In the genomic region with DNA sequence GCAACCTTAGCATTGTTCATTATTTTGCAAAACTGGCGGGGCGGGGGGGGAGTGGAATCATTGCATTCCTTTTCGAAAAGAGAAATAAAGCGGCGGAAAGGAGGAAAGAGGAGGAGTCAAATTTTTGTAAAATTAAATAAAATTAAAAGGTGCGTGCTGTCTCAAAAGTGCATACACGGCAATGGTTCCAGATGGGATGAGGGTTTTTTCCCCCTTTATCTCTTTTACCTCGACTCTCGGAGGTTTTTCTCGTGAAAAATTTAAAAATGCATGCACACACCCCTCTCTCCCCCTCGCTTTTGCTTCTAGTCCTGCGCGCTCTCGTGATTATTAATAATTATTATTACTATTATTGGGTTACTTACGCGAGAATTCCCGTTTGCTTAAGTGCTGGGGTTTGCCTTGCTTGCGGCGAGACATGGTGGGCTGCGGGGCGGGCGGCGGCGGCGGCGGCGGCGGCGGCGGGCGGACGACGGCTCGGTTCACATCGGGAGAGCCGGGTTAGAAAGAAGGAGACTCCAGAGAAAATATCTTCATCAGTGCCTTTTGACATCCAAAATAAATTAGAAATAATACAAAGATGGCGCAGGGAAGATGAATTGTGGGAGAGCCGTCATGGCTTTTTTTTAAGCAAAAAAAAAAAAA, we compare ENCODE assay signal across 8 cellular contexts. TPM values are rescaled to one million over a fixed set of nuclear protein-coding genes. Genes with fewer than 3 reads are reported as not detected.
DNase-seq lines count a peak whose midpoint lies in the region; ATAC-seq and TF ChIP-seq lines count a peak whose summit lies in the region.

No MANE protein-coding gene starts in this region.

- peaks cover 20% of the 10 kb centered on the region for H3K79me2 ChIP-seq in mammary epithelial cell (ENCODE audit: insufficient read depth, low read length)

- dilution Hi-C loops in mammary epithelial cell (cut with HindIII; ENCODE audit: low sequenced_read_pairs), result no loop called here

- H3K4me2 ChIP-seq in mammary epithelial cell (ENCODE audit: insufficient read depth, low read depth, low read length), result peak overlapping the region; percentile 98

- peak overlapping the region; percentile 51 for H3K27ac Mint-ChIP-seq in HFFc6

- H3K4me1 Mint-ChIP-seq in HFFc6 (ENCODE audit: low read depth), result peaks cover 30% of the 10 kb centered on the region

- H3K27me3 ChIP-seq in A673 (replicated peaks; ENCODE audit: insufficient read depth, low read depth, low read length, poor library complexity), result peaks cover 98% of the 10 kb centered on the region
- peaks cover 4% of the 10 kb centered on the region for H3K27me3 ChIP-seq in mammary epithelial cell (ENCODE audit: insufficient read depth, low read length)
- H3K27me3 ChIP-seq in mononuclear cell (ENCODE audit: insufficient read depth, low read length), result peaks cover 19% of the 10 kb centered on the region

- H3K4me3 ChIP-seq in A673 (ENCODE audit: low read depth, low read length, poor library complexity, severe bottlenecking) (peak overlapping the region; percentile 51), mammary epithelial cell (replicated peaks in 1 of 3; ENCODE audit: insufficient read depth in 1 of 3, low read depth in 2 of 3, low read length in 3 of 3) (peak overlapping the region; percentile 55 to 83 (median 81)), mononuclear cell (ENCODE audit: low read length) (peak overlapping the region; percentile 83)

- peaks cover 40% of the 10 kb centered on the region for H3K27me3 Mint-ChIP-seq in HFFc6 (ENCODE audit: insufficient read depth)

- peak overlapping the region; percentile 90 for H2AFZ ChIP-seq in mammary epithelial cell (ENCODE audit: low read depth, low read length)

- intact Hi-C loops in A673 (cut with micrococcal nuclease; ENCODE audit: unreplicated experiment) (loop anchor here (5.0 to 10.0 kb wide), 3 partner anchors 1251 to 1788 kb away; no protein-coding TSS in a partner anchor), mammary epithelial cell (cut with micrococcal nuclease) (loop anchor here (5.0 kb wide), 3 partner anchors 291 to 1866 kb away; no protein-coding TSS in a partner anchor)

- POLR2A ChIA-PET in A673 (lab: Charles Lee; ENCODE audit: low non-redundant PET), result interaction anchor here (0.6 kb wide), 1 partner anchor 1590 kb away, joined by 3 read pairs; no protein-coding TSS in a partner anchor
- POLR2A ChIA-PET in RWPE1 (lab: Yijun Ruan, JAX; ENCODE audit: low non-redundant PET), result no interaction called here

- no peaks in the 10 kb centered on the region for H4K20me1 ChIP-seq in mammary epithelial cell (ENCODE audit: insufficient read depth, low read length)

- no peaks in the 10 kb centered on the region for H3K36me3 Mint-ChIP-seq in HFFc6 (ENCODE audit: low read depth)

- H3K9ac ChIP-seq in mammary epithelial cell (ENCODE audit: insufficient read depth, low read length), result peak overlapping the region; percentile 51

- H3K9me3 Mint-ChIP-seq in HFFc6, result no peaks in the 10 kb centered on the region

- no peak for TF ChIP-seq CTCF in A673 (conservative IDR thresholded peaks at IDR 0.05; ENCODE audit: low read depth, low read length)
- no peak for TF ChIP-seq CTCF in HFFc6 (IDR thresholded peaks at IDR 0.05)
- no peak for TF ChIP-seq CTCF in mammary epithelial cell (conservative IDR thresholded peaks at IDR 0.05 in 1 of 2, IDR thresholded peaks at IDR 0.05 in 1 of 2; ENCODE audit: extremely low read depth in 1 of 2, insufficient read depth in 1 of 2, low read depth in 1 of 2, low read length in 2 of 2)
- TF ChIP-seq CTCF in RWPE1 (conservative IDR thresholded peaks at IDR 0.05; ENCODE audit: low read depth), result no peak

- H3K36me3 ChIP-seq in A673 (ENCODE audit: insufficient read depth, low read length, poor library complexity, severe bottlenecking), result no peaks in the 10 kb centered on the region
- no peaks in the 10 kb centered on the region for H3K36me3 ChIP-seq in mammary epithelial cell (ENCODE audit: insufficient read depth, low read length)

- H3K27ac ChIP-seq in A673 (ENCODE audit: low read depth, low read length, poor library complexity, severe bottlenecking), result no peak overlapping the region
- peak overlapping the region; percentile 49 for H3K27ac ChIP-seq in mammary epithelial cell (ENCODE audit: insufficient read depth, low read depth, low read length)
- no peak overlapping the region for H3K27ac ChIP-seq in RWPE1

- CTCF ChIA-PET in A673 (lab: Charles Lee) (no interaction called here), mammary epithelial cell (lab: Charles Lee; ENCODE audit: low non-redundant PET) (interaction anchor here (0.6 kb wide), 1 partner anchor 1723 kb away, joined by 8 read pairs; no protein-coding TSS in a partner anchor), RWPE1 (lab: Yijun Ruan, JAX) (no interaction called here)

- no peak for ATAC-seq in HG03039 (IDR thresholded peaks at IDR 0.05; ENCODE audit: unreplicated experiment)

- H3K9me3 ChIP-seq in A673 (ENCODE audit: low read depth, low read length, poor library complexity, severe bottlenecking), result no peaks in the 10 kb centered on the region
- no peaks in the 10 kb centered on the region for H3K9me3 ChIP-seq in mammary epithelial cell (replicated peaks; ENCODE audit: insufficient read depth, low read length)
- no peaks in the 10 kb centered on the region for H3K9me3 ChIP-seq in mononuclear cell (ENCODE audit: low read depth, low read length)

- DNase-seq in A673 (ENCODE audit: low spot score) (no peak), HFFc6 (no peak), mammary epithelial cell (no peak), OCI-M2 (lab: John Stamatoyannopoulos, UW; ENCODE audit: unreplicated experiment) (no peak), RWPE1 (ENCODE audit: low spot score) (no peak)
- no peak for DNase-seq in activated CD8-positive, alpha-beta memory T cell treated with anti-CD3 and anti-CD28 coated beads for 24 hours

- 1% methylated on average over 18 of the region's 38 CpGs for WGBS in mammary epithelial cell (ENCODE audit: low coverage, missing lambda C conversion rate)

- H3K4me1 ChIP-seq in A673 (ENCODE audit: insufficient read depth, low read length, poor library complexity, severe bottlenecking), result peaks cover 38% of the 10 kb centered on the region
- H3K4me1 ChIP-seq in mammary epithelial cell (ENCODE audit: insufficient read depth, low read length), result peaks cover 31% of the 10 kb centered on the region
- H3K4me1 ChIP-seq in mononuclear cell (ENCODE audit: insufficient read depth, low read length), result peaks cover 67% of the 10 kb centered on the region

- peak overlapping the region; percentile 90 for H3K4me3 Mint-ChIP-seq in HFFc6

- BruUV-seq in A673 (replicated peaks; lab: Mats Ljungman, UMichigan) (no TSS peak), mammary epithelial cell (replicated peaks; lab: Mats Ljungman, UMichigan) (no TSS peak)

- in situ Hi-C loops in mammary epithelial cell (cut with MboI; ENCODE audit: low sequenced_read_pairs in 2 of 2), result no loop called here

RNA-seq across cellular contexts. Expression of a gene that starts 0.5 kb away (rescaled TPM):
- total RNA-seq in A673 (2021) (1.3 and 2.8 TPM in 2 replicates), mammary epithelial cell (10 to 100 TPM in 1 of 2 donors, 1 to 10 TPM in 1; 8.5 to 12.7 TPM), mononuclear cell (11.2 TPM)
- total RNA-seq in HFFc6 (2021; fragmentation: NEBNext Ultra II Directional; extraction: Animal tissue kit (Norgen Biotek cat#: 25700)), result 1 to 10 TPM; 1.1 to 3.0 (median 1.9) TPM
- polyA plus RNA-seq in mammary epithelial cell, result 2.7 TPM
- polyA minus RNA-seq in mammary epithelial cell, result 10.6 TPM
